ENCODE assay signal across 9 cellular contexts in the genomic region with DNA sequence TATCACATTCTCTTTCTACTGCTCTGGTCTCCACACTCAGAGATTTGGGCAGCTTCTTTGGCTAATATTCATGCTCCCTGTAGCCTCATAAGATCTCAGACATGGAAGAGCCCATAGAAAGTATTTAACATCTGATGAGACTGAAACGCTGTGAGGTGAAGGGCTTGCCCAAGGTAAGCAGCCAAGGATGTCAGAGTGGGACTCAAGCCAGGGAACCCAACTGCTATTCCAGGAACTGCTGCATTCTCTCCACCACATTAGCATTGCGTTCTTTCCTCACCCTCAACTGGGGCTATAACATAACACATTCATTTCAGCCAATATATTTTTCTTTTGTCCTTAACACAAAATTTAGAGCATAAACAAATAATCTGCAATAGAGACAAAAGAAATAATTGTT. TPM values are rescaled to one million over a fixed set of nuclear protein-coding genes. Genes with fewer than 3 reads are reported as not detected.
DNase-seq lines count a peak whose midpoint lies in the region; ATAC-seq and TF ChIP-seq lines count a peak whose summit lies in the region.
"Had no signal": no experiment of that assay in that cellular context is flagged by ENCODE, and none has a peak within 500 bp of the region (broad histone marks: within the 10 kb centered on the region; RNA-seq: fewer than 3 reads in every experiment).

No MANE protein-coding gene starts in this region.

- H3K4ac ChIP-seq in H9 (ENCODE audit: low read depth, low read length): no peak overlapping the region

- intact Hi-C loops in left ventricle myocardium superior (cut with micrococcal nuclease): no loop called here

- H3K23me2 ChIP-seq in H9 (ENCODE audit: insufficient read length, low read depth, low read length, poor library complexity, severe bottlenecking): no peaks in the 10 kb centered on the region

- H2BK5ac ChIP-seq in H9 (ENCODE audit: insufficient read length, low read length): no peak overlapping the region

- H3K4me3 ChIP-seq in RWPE2 (ENCODE audit: severe bottlenecking) (peak overlapping the region; percentile 48), skeletal muscle tissue (ENCODE audit: low read length in 3 of 3) (peak overlapping the region; percentile 89 to 97 (median 96))

- peaks cover 43% of the 10 kb centered on the region for H3K36me3 ChIP-seq in RWPE2 (ENCODE audit: low read depth)
- H3K36me3 ChIP-seq in skeletal muscle tissue (ENCODE audit: control insufficient read depth in 3 of 3, insufficient read depth in 3 of 3, low read length in 3 of 3): peaks cover 0 to 3% (median 0%) of the 10 kb centered on the region in 3 donors

- H3K18ac ChIP-seq in H9 (ENCODE audit: insufficient read length, low read depth, low read length): no peak overlapping the region

- H3K36me3 Mint-ChIP-seq in HFFc6 (ENCODE audit: low read depth): peaks cover 15% of the 10 kb centered on the region; the same call in 1 of the 2 replicates
- H3K36me3 Mint-ChIP-seq in H9 (ENCODE audit: insufficient read depth in 1 of 3, low read depth in 3 of 3): no peaks in the 10 kb centered on the region
- no peaks in the 10 kb centered on the region for H3K36me3 Mint-ChIP-seq in nephron progenitor cell (ENCODE audit: low read depth)

- H3K27ac Mint-ChIP-seq in HFFc6 (no peak overlapping the region), H9 (no peak overlapping the region), nephron progenitor cell (no peak overlapping the region)
- H3K27ac Mint-ChIP-seq: activated T-helper 1 cell treated with anti-CD3 and anti-CD28 coated beads, Interleukin-12 subunit alpha, Interleukin-12 subunit beta, Interleukin-2, Interleukin-4 antibody, amounts not matched to agents 30 ng/mL and 10 ng/mL and 1 ng/mL, durations not matched to agents 14 hours and 24 hours and 36 hours had no signal

- no peak overlapping the region for H3K14ac ChIP-seq in H9 (ENCODE audit: insufficient read depth, low read length)

- no peak overlapping the region for H4K5ac ChIP-seq in H9 (ENCODE audit: insufficient read length, low read depth, low read length)

- no peak overlapping the region for H2BK15ac ChIP-seq in H9 (ENCODE audit: low read depth, low read length)

- no peak overlapping the region for H3K56ac ChIP-seq in H9 (ENCODE audit: insufficient read length, low read depth, low read length)

- H3K9me3 ChIP-seq in RWPE2 (ENCODE audit: severe bottlenecking) (no peaks in the 10 kb centered on the region), skeletal muscle tissue (ENCODE audit: control insufficient read depth in 3 of 3, low read length in 3 of 3) (no peaks in the 10 kb centered on the region), H9 (ENCODE audit: control insufficient read depth, low read depth, low read length) (no peaks in the 10 kb centered on the region)

- no peak overlapping the region for H2BK12ac ChIP-seq in H9 (ENCODE audit: insufficient read length, low read depth, low read length)

- no peak for TF ChIP-seq CTCF in HFFc6 (IDR thresholded peaks at IDR 0.05)
- TF ChIP-seq CTCF in RWPE2 (IDR thresholded peaks at IDR 0.05; ENCODE audit: poor library complexity, severe bottlenecking): no peak
- no peak for TF ChIP-seq CTCF in H9 (conservative IDR thresholded peaks at IDR 0.05)
- no peak for TF ChIP-seq CTCF in nephron progenitor cell (IDR thresholded peaks at IDR 0.05)

- no peaks in the 10 kb centered on the region for H3K9me3 Mint-ChIP-seq in HFFc6
- no peaks in the 10 kb centered on the region for H3K9me3 Mint-ChIP-seq in H9
- no peaks in the 10 kb centered on the region for H3K9me3 Mint-ChIP-seq in nephron progenitor cell
- H3K9me3 Mint-ChIP-seq: activated T-helper 1 cell treated with anti-CD3 and anti-CD28 coated beads, Interleukin-12 subunit alpha, Interleukin-12 subunit beta, Interleukin-2, Interleukin-4 antibody, amounts not matched to agents 30 ng/mL and 10 ng/mL and 1 ng/mL, durations not matched to agents 14 hours and 24 hours and 36 hours had no signal

- DNase-seq in HFFc6: no peak
- no peak for DNase-seq in RWPE2 (ENCODE audit: low spot score)
- peak; percentile 37 for DNase-seq in left ventricle myocardium superior
- DNase-seq in H9: no peak
- DNase-seq in nephron progenitor cell: no peak

- no peak overlapping the region for H3T11ph ChIP-seq in H9 (ENCODE audit: low read length)

- H2AK5ac ChIP-seq in H9 (ENCODE audit: insufficient read length, low read length): no peak overlapping the region

- H3K27me3 Mint-ChIP-seq in HFFc6 (ENCODE audit: insufficient read depth): peaks cover 1% of the 10 kb centered on the region; the same call in 1 of the 2 replicates
- H3K27me3 Mint-ChIP-seq in H9 (ENCODE audit: low read depth): peaks cover 35% of the 10 kb centered on the region
- H3K27me3 Mint-ChIP-seq in nephron progenitor cell (ENCODE audit: low read depth, poor library complexity): peaks cover 65% of the 10 kb centered on the region

- H4K20me1 ChIP-seq in H9 (ENCODE audit: control insufficient read depth, insufficient read depth, insufficient read length): no peaks in the 10 kb centered on the region

- H4K8ac ChIP-seq in H9 (replicated peaks; ENCODE audit: insufficient read length, low read depth, low read length): no peak overlapping the region

- no peak overlapping the region for H3K4me2 ChIP-seq in H9 (ENCODE audit: insufficient read depth, insufficient read length, low read length)

- H2BK120ac ChIP-seq in H9 (ENCODE audit: low read depth, low read length, poor library complexity, severe bottlenecking): no peak overlapping the region

- peaks cover 87% of the 10 kb centered on the region for H3K4me1 Mint-ChIP-seq in HFFc6 (ENCODE audit: low read depth)
- peaks cover 24 to 32% of the 10 kb centered on the region in 2 experiments for H3K4me1 Mint-ChIP-seq in H9
- peaks cover 9% of the 10 kb centered on the region for H3K4me1 Mint-ChIP-seq in nephron progenitor cell

- H3K79me1 ChIP-seq in H9 (ENCODE audit: insufficient read depth, low read depth, low read length, poor library complexity, severe bottlenecking): no peaks in the 10 kb centered on the region

- H3K4me3 Mint-ChIP-seq in HFFc6 (peak overlapping the region; percentile 94), H9 (no peak overlapping the region), nephron progenitor cell (no peak overlapping the region)
- H3K4me3 Mint-ChIP-seq: activated T-helper 1 cell treated with anti-CD3 and anti-CD28 coated beads, Interleukin-12 subunit alpha, Interleukin-12 subunit beta, Interleukin-2, Interleukin-4 antibody, amounts not matched to agents 30 ng/mL and 10 ng/mL and 1 ng/mL, durations not matched to agents 14 hours and 24 hours and 36 hours had no signal

- H3K23ac ChIP-seq in H9 (ENCODE audit: insufficient read length, low read depth, low read length): no peak overlapping the region

- no peak overlapping the region for H2AFZ ChIP-seq in H9 (ENCODE audit: low read length)

- peaks cover 33% of the 10 kb centered on the region for H3K4me1 ChIP-seq in RWPE2 (ENCODE audit: insufficient read depth, poor library complexity, severe bottlenecking)
- H3K4me1 ChIP-seq in skeletal muscle tissue (ENCODE audit: control insufficient read depth in 3 of 3, insufficient read depth in 3 of 3, low read length in 3 of 3): peaks cover 60 to 64% (median 61%) of the 10 kb centered on the region in 3 donors
- H3K4me1 ChIP-seq in H9 (ENCODE audit: insufficient read depth, low read length): no peaks in the 10 kb centered on the region

- no peak overlapping the region for H2BK20ac ChIP-seq in H9 (ENCODE audit: low read depth, low read length, poor library complexity, severe bottlenecking)

- peak overlapping the region; percentile 23 to 98 (median 68) for H3K9ac ChIP-seq in skeletal muscle tissue (ENCODE audit: low read depth in 1 of 3, low read length in 3 of 3)
- H3K9ac ChIP-seq in H9 (ENCODE audit: extremely low read depth, insufficient read length, low read length): no peak overlapping the region

- WGBS in H9 (ENCODE audit: extremely low coverage, insufficient read length, low lambda C conversion rate): no CpG with 5 or more reads among the region's 2 CpGs

- peak overlapping the region; percentile 76 for H3K27ac ChIP-seq in RWPE2 (ENCODE audit: poor library complexity, severe bottlenecking)
- peak overlapping the region; percentile 97 for H3K27ac ChIP-seq in skeletal muscle tissue (ENCODE audit: low read depth, low read length)
- no peak overlapping the region for H3K27ac ChIP-seq in H9 (ENCODE audit: insufficient read length, low read depth, low read length)

- H3K27me3 ChIP-seq in RWPE2 (ENCODE audit: insufficient read depth, poor library complexity, severe bottlenecking) (no peaks in the 10 kb centered on the region), skeletal muscle tissue (ENCODE audit: control insufficient read depth in 3 of 3, insufficient read depth in 3 of 3, low read length in 3 of 3) (no peaks in the 10 kb centered on the region), H9 (ENCODE audit: insufficient read depth, low read length) (peaks cover 4% of the 10 kb centered on the region; the same call in 1 of the 2 replicates)

- ATAC-seq in RWPE2 (ENCODE audit: low read depth) (no peak), left ventricle myocardium superior (no peak), GM21360 (IDR thresholded peaks at IDR 0.05; ENCODE audit: unreplicated experiment) (no peak)
- ATAC-seq: esophagus mucosa had no signal

- no peaks in the 10 kb centered on the region for H3K79me2 ChIP-seq in H9 (ENCODE audit: insufficient read depth, low read length)

- H4K91ac ChIP-seq in H9 (ENCODE audit: insufficient read length, low read depth, low read length): no peak overlapping the region

RNA-seq across cellular contexts. Expression of a gene that starts 3.8 kb away (rescaled TPM):
- total RNA-seq in HFFc6 (2021; fragmentation: NEBNext Ultra II Directional; extraction: Animal tissue kit (Norgen Biotek cat#: 25700)): 1 to 10 TPM; 2.0 to 4.0 (median 3.7) TPM
- total RNA-seq in left ventricle myocardium superior: 5.4 TPM
- total RNA-seq in skeletal muscle tissue: 3.1 TPM
- 0.26 TPM in 2 replicates for total RNA-seq in H9 (2021)
